In genomic region chrX:12610079-12610478, GRCh38 we compare ENCODE assay signal across 14 cellular contexts.
DNase-seq lines count a peak whose midpoint lies in the region; ATAC-seq and TF ChIP-seq lines count a peak whose summit lies in the region.
"Had no signal": no experiment of that assay in that cellular context is flagged by ENCODE, and none has a peak within 500 bp of the region (broad histone marks: within the 10 kb centered on the region; RNA-seq: fewer than 3 reads in every experiment).

No MANE protein-coding gene starts in this region.

- H3K4me3 ChIP-seq in fibroblast of the aortic adventitia (ENCODE audit: low read depth, low read length): no peak overlapping the region
- H3K4me3 ChIP-seq: lower lobe of right lung, vagina had no signal

- peak; percentile 52 for DNase-seq in AG08395 (ENCODE audit: low spot score)
- peak; percentile 34 for DNase-seq in HS-27A (ENCODE audit: low read depth)
- peak; percentile 78 for DNase-seq in RWPE1 (ENCODE audit: low spot score)
- DNase-seq in fibroblast of the aortic adventitia (ENCODE audit: low read depth): peak; percentile 57
- no peak for DNase-seq in activated naive CD4-positive, alpha-beta T cell treated with Interleukin-2 at 50 U/mL for 16 hours
- DNase-seq in activated gamma-delta T cell treated with Interleukin-2 at 50 U/mL for 16 hours: no peak
- DNase-seq in NCI-H1436 treated with DMSO at 0.1 percent for 48 hours (lab: John Stamatoyannopoulos, UW): no peak
- DNase-seq: activated CD8-positive, alpha-beta memory T cell treated with anti-CD3 and anti-CD28 coated beads for 24 hours; cortex of kidney; lower lobe of right lung; NCI-H2029 treated with DMSO at 0.1 percent for 48 hours had no signal

- TF ChIP-seq CTCF in RWPE1 (conservative IDR thresholded peaks at IDR 0.05; ENCODE audit: low read depth) (no peak), fibroblast of the aortic adventitia (IDR thresholded peaks at IDR 0.05; ENCODE audit: insufficient read depth, low read length) (no peak)

- POLR2A ChIA-PET in RWPE1 (lab: Yijun Ruan, JAX; ENCODE audit: low non-redundant PET): no interaction called here

- no peak for ATAC-seq in HG03135 (IDR thresholded peaks at IDR 0.05; ENCODE audit: unreplicated experiment)

- CTCF ChIA-PET in RWPE1 (lab: Yijun Ruan, JAX): no interaction called here

- peak overlapping the region; percentile 90 for H3K27ac ChIP-seq in RWPE1
- H3K27ac ChIP-seq: lower lobe of right lung, neutrophil, vagina had no signal

Comparison
In these comparisons a context has a peak if more than half of its experiments do, and no peak if none do; other contexts are left out.
1. DNase-seq: peak in AG08395 (single experiment), HS-27A (single experiment), RWPE1 (single experiment) and fibroblast of the aortic adventitia (single experiment); none in activated naive CD4-positive, alpha-beta T cell treated with Interleukin-2 at 50 U/mL for 16 hours (single experiment), activated gamma-delta T cell treated with Interleukin-2 at 50 U/mL for 16 hours (single experiment) and NCI-H1436 treated with DMSO at 0.1 percent for 48 hours (single experiment).